Comparison of ENCODE assay signal across 18 cellular contexts in the genomic region with DNA sequence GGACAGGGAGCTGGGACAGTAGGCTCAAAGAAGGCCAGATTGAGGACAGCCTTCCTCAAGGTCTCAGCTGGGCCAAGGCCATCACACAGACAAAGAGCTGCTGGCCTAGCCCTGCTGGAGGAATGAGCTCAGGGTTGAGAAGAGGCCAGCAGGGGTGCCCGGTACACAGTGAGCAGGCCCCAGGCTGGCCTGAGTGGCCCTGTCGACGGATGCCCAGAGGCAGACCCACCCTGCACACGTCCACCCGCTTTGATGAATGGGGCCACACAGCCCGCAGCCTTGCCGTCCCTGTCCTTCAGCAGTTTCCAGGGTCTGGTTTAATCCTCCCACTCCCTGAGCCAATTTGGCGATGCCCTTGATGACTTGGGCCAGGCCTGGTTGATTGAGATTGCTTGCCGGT.
DNase-seq lines count a peak whose midpoint lies in the region; ATAC-seq, FAIRE-seq and TF ChIP-seq lines count a peak whose summit lies in the region.
"Had no signal": no experiment of that assay in that cellular context is flagged by ENCODE, and none has a peak within 500 bp of the region (broad histone marks: within the 10 kb centered on the region; RNA-seq: fewer than 3 reads in every experiment).

No MANE protein-coding gene starts in this region.

- no peak overlapping the region for H3K4me3 Mint-ChIP-seq in endothelial cell (ENCODE audit: unreplicated experiment)
- H3K4me3 Mint-ChIP-seq in stimulated activated naive CD8-positive, alpha-beta T cell treated with anti-CD3 and anti-CD28 coated beads, Interleukin-15, amount 100 ng/mL, for 72 hours = no peak overlapping the region
- H3K4me3 Mint-ChIP-seq: activated naive CD4-positive, alpha-beta T cell treated with anti-CD3 and anti-CD28 coated beads, Interleukin-2, amount 50 U/mL, for 24 hours; CD4-positive, CD25-positive, alpha-beta regulatory T cell; central memory CD8-positive, alpha-beta T cell had no signal

- peaks cover 48% of the 10 kb centered on the region for H3K4me1 Mint-ChIP-seq in endothelial cell (ENCODE audit: unreplicated experiment)
- H3K4me1 Mint-ChIP-seq in stimulated activated naive CD8-positive, alpha-beta T cell treated with anti-CD3 and anti-CD28 coated beads, Interleukin-15, amount 100 ng/mL, for 72 hours = peaks cover 9% of the 10 kb centered on the region
- H3K4me1 Mint-ChIP-seq: activated naive CD4-positive, alpha-beta T cell treated with anti-CD3 and anti-CD28 coated beads, Interleukin-2, amount 50 U/mL, for 24 hours; central memory CD8-positive, alpha-beta T cell had no signal

- 97% methylated on average over 6 of the region's 9 CpGs for WGBS in HepG2 (ENCODE audit: low lambda C conversion rate)
- WGBS in smooth muscle cell (ENCODE audit: low lambda C conversion rate) = 92% methylated on average over 9 of the region's 9 CpGs

- peaks cover 8% of the 10 kb centered on the region for H3F3A ChIP-seq in smooth muscle cell (ENCODE audit: low read depth)

- no peak for FAIRE-seq in HepG2 (lab: Jason Lieb, UNC)
- FAIRE-seq: GM12891 had no signal

- peaks cover 2% of the 10 kb centered on the region for H3K27me3 Mint-ChIP-seq in endothelial cell (ENCODE audit: unreplicated experiment)
- H3K27me3 Mint-ChIP-seq in stimulated activated naive CD8-positive, alpha-beta T cell treated with anti-CD3 and anti-CD28 coated beads, Interleukin-15, amount 100 ng/mL, for 72 hours = no peaks in the 10 kb centered on the region
- H3K27me3 Mint-ChIP-seq: activated naive CD4-positive, alpha-beta T cell treated with anti-CD3 and anti-CD28 coated beads, Interleukin-2, amount 50 U/mL, for 24 hours; CD4-positive, CD25-positive, alpha-beta regulatory T cell; central memory CD8-positive, alpha-beta T cell had no signal

- TF ChIP-seq RAD21 in HepG2 (CRISPR knock-in tag; IDR thresholded peaks at IDR 0.05) = no peak

- H2AFZ ChIP-seq in HepG2 (ENCODE audit: low read length) = no peak overlapping the region
- H2AFZ ChIP-seq in smooth muscle cell (ENCODE audit: low read depth) = no peak overlapping the region

- H3K27ac ChIP-seq in BLaER1 (peak overlapping the region; percentile 59), HepG2 (ENCODE audit: extremely low read length, insufficient read depth, low read length) (no peak overlapping the region), smooth muscle cell (ENCODE audit: low read depth) (peak overlapping the region; percentile 49)
- H3K27ac ChIP-seq: epithelial cell of prostate, HL-60 had no signal

- POLR2A ChIA-PET in HepG2 (lab: Yijun Ruan, JAX) = no interaction called here

- no peak for TF ChIP-seq POLR2A in HepG2 (IDR thresholded peaks at IDR 0.05; ENCODE audit: insufficient read depth in 1 of 2, low read depth in 2 of 2, low read length in 2 of 2)

- no peaks in the 10 kb centered on the region for H3K36me3 Mint-ChIP-seq in endothelial cell (ENCODE audit: low read depth, unreplicated experiment)
- H3K36me3 Mint-ChIP-seq: activated naive CD4-positive, alpha-beta T cell treated with anti-CD3 and anti-CD28 coated beads, Interleukin-2, amount 50 U/mL, for 24 hours; CD4-positive, CD25-positive, alpha-beta regulatory T cell had no signal

- CTCF ChIA-PET in HepG2 (lab: Yijun Ruan, JAX; ENCODE audit: low intra/inter-chr PET ratio, low total read pairs) = no interaction called here

- no peak overlapping the region for H3K4me3 ChIP-seq in BLaER1
- no peak overlapping the region for H3K4me3 ChIP-seq in HepG2 (replicated peaks in 1 of 3; ENCODE audit: insufficient read depth in 1 of 3, low read depth in 2 of 3, low read length in 3 of 3)
- no peak overlapping the region for H3K4me3 ChIP-seq in smooth muscle cell

- BruUV-seq in HepG2 (replicated peaks; lab: Mats Ljungman, UMichigan) = no TSS peak

- intact Hi-C loops in HepG2 (cut with micrococcal nuclease; ENCODE audit: unreplicated experiment) = no loop called here

- H3K9me3 ChIP-seq in BLaER1 = no peaks in the 10 kb centered on the region
- no peaks in the 10 kb centered on the region for H3K9me3 ChIP-seq in HepG2 (ENCODE audit: low read length)
- no peaks in the 10 kb centered on the region for H3K9me3 ChIP-seq in smooth muscle cell (replicated peaks; ENCODE audit: low read depth)

- H3K9ac ChIP-seq in BLaER1 = no peak overlapping the region
- H3K9ac ChIP-seq in HepG2 (ENCODE audit: insufficient read depth, low read depth, low read length) = no peak overlapping the region
- H3K9ac ChIP-seq in smooth muscle cell (ENCODE audit: low read depth) = no peak overlapping the region

- no peak for TF ChIP-seq EP300 in HepG2 (IDR thresholded peaks at IDR 0.05; ENCODE audit: low read depth in 2 of 2, low read length in 2 of 2)
- no peak for TF ChIP-seq EP300 in HepG2 (CRISPR knock-in tag; IDR thresholded peaks at IDR 0.05; ENCODE audit: borderline replicate concordance)

- H3K36me3 ChIP-seq in BLaER1 (peaks cover 4% of the 10 kb centered on the region; the same call in 1 of the 2 replicates), HepG2 (replicated peaks in 1 of 2; ENCODE audit: control insufficient read depth in 1 of 2, insufficient read depth in 2 of 2, low read length in 2 of 2) (peaks cover 4 to 10% of the 10 kb centered on the region in 2 experiments; a peak in 4 of 5 replicates), smooth muscle cell (ENCODE audit: low read depth) (no peaks in the 10 kb centered on the region)

- no peak for DNase-seq in endothelial cell (ENCODE audit: low spot score)
- no peak for DNase-seq in HepG2 (ENCODE audit: low spot score)
- no peak for DNase-seq in smooth muscle cell (lab: John Stamatoyannopoulos, UW; ENCODE audit: unreplicated experiment)
- DNase-seq in activated CD4-positive, alpha-beta T cell treated with anti-CD3 and anti-CD28 coated beads, Interleukin-2, amount 50 U/mL, for 1 hour = no peak
- no peak for DNase-seq in stimulated activated naive CD8-positive, alpha-beta T cell treated with anti-CD3 and anti-CD28 coated beads, Interleukin-15, amount 100 ng/mL, for 72 hours
- DNase-seq in iPS-NIHi7 (ENCODE audit: extremely low spot score) = no peak
- no peak for DNase-seq in HPDE6-E6E7 (ENCODE audit: extremely low spot score)
- DNase-seq: CD4-positive, CD25-positive, alpha-beta regulatory T cell; EL; NCI-H2081 treated with DMSO at 0.1 percent for 48 hours; RPMI8226 had no signal

- peaks cover 74% of the 10 kb centered on the region for H3K4me1 ChIP-seq in BLaER1
- peaks cover 21% of the 10 kb centered on the region for H3K4me1 ChIP-seq in HepG2 (ENCODE audit: insufficient read depth, low read length)
- H3K4me1 ChIP-seq in smooth muscle cell (ENCODE audit: low read depth) = peaks cover 20% of the 10 kb centered on the region

- H3K27ac Mint-ChIP-seq in endothelial cell (ENCODE audit: unreplicated experiment) = peak overlapping the region; percentile 67
- H3K27ac Mint-ChIP-seq in stimulated activated naive CD8-positive, alpha-beta T cell treated with anti-CD3 and anti-CD28 coated beads, Interleukin-15, amount 100 ng/mL, for 72 hours = no peak overlapping the region
- H3K27ac Mint-ChIP-seq: activated naive CD4-positive, alpha-beta T cell treated with anti-CD3 and anti-CD28 coated beads, Interleukin-2, amount 50 U/mL, for 24 hours had no signal

- in situ Hi-C loops in HepG2 (cut with HindIII; ENCODE audit: extremely low pct_ligation_motif_present, low pct_unique_long_range_greater_than_20kb) = loop anchor here (25.0 kb wide), 1 partner anchor 757 kb away; no protein-coding TSS in a partner anchor

- H3K4me2 ChIP-seq in BLaER1 (peak overlapping the region; percentile 75), HepG2 (ENCODE audit: low read depth, low read length) (no peak overlapping the region), smooth muscle cell (peak overlapping the region; percentile 12)

- H3K9me3 Mint-ChIP-seq in endothelial cell (ENCODE audit: unreplicated experiment) = no peaks in the 10 kb centered on the region
- H3K9me3 Mint-ChIP-seq in stimulated activated naive CD8-positive, alpha-beta T cell treated with anti-CD3 and anti-CD28 coated beads, Interleukin-15, amount 100 ng/mL, for 72 hours = no peaks in the 10 kb centered on the region
- H3K9me3 Mint-ChIP-seq: activated naive CD4-positive, alpha-beta T cell treated with anti-CD3 and anti-CD28 coated beads, Interleukin-2, amount 50 U/mL, for 24 hours; CD4-positive, CD25-positive, alpha-beta regulatory T cell; central memory CD8-positive, alpha-beta T cell had no signal

- peak; percentile 55 for ATAC-seq in HepG2
- ATAC-seq in stimulated activated naive CD8-positive, alpha-beta T cell treated with anti-CD3 and anti-CD28 coated beads, Interleukin-15, amount 100 ng/mL, for 72 hours = no peak
- ATAC-seq: activated CD4-positive, CD25-positive, alpha-beta regulatory T cell treated with anti-CD3 and anti-CD28 coated beads, Interleukin-2, amount 50 U/mL, for 24 hours had no signal

- H3K79me2 ChIP-seq in HepG2 (ENCODE audit: insufficient read depth, low read length) (no peaks in the 10 kb centered on the region), smooth muscle cell (ENCODE audit: low read depth) (peaks cover 55% of the 10 kb centered on the region)

- H4K20me1 ChIP-seq in BLaER1 (no peaks in the 10 kb centered on the region), HepG2 (ENCODE audit: insufficient read depth, low read length) (no peaks in the 10 kb centered on the region), smooth muscle cell (ENCODE audit: low read depth) (peaks cover 4% of the 10 kb centered on the region)

- H3K27me3 ChIP-seq in BLaER1 (no peaks in the 10 kb centered on the region), HepG2 (ENCODE audit: control insufficient read depth in 1 of 2, insufficient read depth in 2 of 2, low read length in 2 of 2) (no peaks in the 10 kb centered on the region), smooth muscle cell (ENCODE audit: low read depth) (no peaks in the 10 kb centered on the region)

- TF ChIP-seq CTCF in endothelial cell (IDR thresholded peaks at IDR 0.05; ENCODE audit: unreplicated experiment) (no peak), HepG2 (CRISPR knock-in tag; IDR thresholded peaks at IDR 0.05) (no peak), smooth muscle cell (IDR thresholded peaks at IDR 0.05; ENCODE audit: borderline replicate concordance, insufficient read depth, poor library complexity, severe bottlenecking) (no peak)

TF ChIP-seq in HepG2, 621 proteins besides CTCF, POLR2A, EP300 and RAD21 (continues in another document):
- TF ChIP-seq KDM2A (CRISPR knock-in tag; IDR thresholded peaks at IDR 0.05; ENCODE audit: borderline replicate concordance, low read depth) = no peak
